Comparison of ENCODE assay signal across 1 cellular context in the genomic region with DNA sequence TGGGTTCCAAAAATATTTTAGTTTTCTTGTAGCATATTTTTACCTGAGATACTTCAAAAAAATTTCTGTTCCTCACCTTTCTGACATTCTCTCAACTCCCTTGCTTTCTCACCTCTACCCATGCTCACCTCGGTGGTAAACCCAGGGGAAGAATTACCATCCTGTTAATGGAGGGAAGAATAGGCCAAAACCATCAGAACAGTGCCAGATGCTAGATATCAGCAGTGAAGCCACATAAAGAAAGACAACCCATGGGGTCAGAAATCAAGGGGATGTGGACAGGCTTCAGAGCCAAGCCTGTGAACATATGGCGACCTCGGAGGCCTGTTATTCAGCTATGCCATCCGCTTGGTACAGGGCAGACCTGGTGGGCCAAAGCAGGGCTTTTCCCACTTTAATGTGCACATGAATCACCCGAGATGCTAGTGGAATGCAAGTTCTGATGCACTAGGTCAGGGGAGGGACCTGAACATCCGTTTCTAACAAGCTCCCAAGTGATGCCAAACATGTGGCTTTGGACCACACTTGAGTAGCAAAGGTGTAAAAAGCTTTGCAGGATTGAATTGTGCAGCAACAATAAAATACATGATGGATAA.
TF ChIP-seq lines count a peak whose summit lies in the region.

No MANE protein-coding gene starts in this region.

TF ChIP-seq in H1, 55 proteins besides CTCF, POLR2A, EP300 and RAD21:
- TF ChIP-seq JUND (IDR thresholded peaks at IDR 0.05; ENCODE audit: low read length) (no peak), RFX5 (IDR thresholded peaks at IDR 0.05; ENCODE audit: borderline replicate concordance, low read depth, low read length) (no peak), CREB1 (IDR thresholded peaks at IDR 0.05) (no peak), SIN3A (conservative IDR thresholded peaks at IDR 0.05 in 1 of 2, IDR thresholded peaks at IDR 0.05 in 1 of 2; ENCODE audit: low read depth in 1 of 2, low read length in 2 of 2) (no peak), RXRA (IDR thresholded peaks at IDR 0.05; ENCODE audit: insufficient read depth, low read depth, low read length) (no peak), ZNF274 (IDR thresholded peaks at IDR 0.05; ENCODE audit: borderline replicate concordance, extremely low read depth, low read length) (no peak), SIX5 (IDR thresholded peaks at IDR 0.05; ENCODE audit: low read depth, low read length) (no peak), GTF2F1 (IDR thresholded peaks at IDR 0.05; ENCODE audit: borderline replicate concordance, low read depth, low read length) (peak; percentile 92), FOSL1 (IDR thresholded peaks at IDR 0.05; ENCODE audit: insufficient read depth, low read depth, low read length) (no peak), YY1 (IDR thresholded peaks at IDR 0.05; ENCODE audit: low read depth, low read length) (0 out of 2 replicates have a peak, but pooled peaks have one; percentile 8), RNF2 (IDR thresholded peaks at IDR 0.05; ENCODE audit: borderline replicate concordance, low read depth, low read length, missing control alignments, poor library complexity, severe bottlenecking) (no peak), MAFK (IDR thresholded peaks at IDR 0.05; ENCODE audit: low read depth, low read length) (no peak), CHD2 (IDR thresholded peaks at IDR 0.05; ENCODE audit: low read length) (peak; percentile 9; the same call in 1 of the 2 replicates), JUN (IDR thresholded peaks at IDR 0.05; ENCODE audit: low read depth, low read length) (no peak), KDM4A (IDR thresholded peaks at IDR 0.05; ENCODE audit: low read depth, low read length, severe bottlenecking) (no peak), KDM5A (IDR thresholded peaks at IDR 0.05; ENCODE audit: low read length) (no peak), SUZ12 (IDR thresholded peaks at IDR 0.05; ENCODE audit: low read length) (no peak), SP2 (IDR thresholded peaks at IDR 0.05; ENCODE audit: low read length) (no peak), NRF1 (IDR thresholded peaks at IDR 0.05; ENCODE audit: low read depth, low read length) (no peak), TAF7 (optimal IDR thresholded peaks at IDR 0.05; ENCODE audit: borderline replicate concordance, low read depth, low read length) (no peak), PHF8 (conservative IDR thresholded peaks at IDR 0.05; ENCODE audit: low read depth, low read length) (no peak), HDAC2 (IDR thresholded peaks at IDR 0.05; ENCODE audit: borderline replicate concordance in 1 of 2, low read depth in 2 of 2, low read length in 2 of 2) (no peak), RBBP5 (IDR thresholded peaks at IDR 0.05; ENCODE audit: borderline replicate concordance, low read depth, low read length) (no peak), SP4 (IDR thresholded peaks at IDR 0.05; ENCODE audit: low read length) (no peak), TAF1 (IDR thresholded peaks at IDR 0.05; ENCODE audit: low read depth, low read length) (no peak), SP1 (IDR thresholded peaks at IDR 0.05; ENCODE audit: low read depth, low read length) (no peak), CTBP2 (IDR thresholded peaks at IDR 0.05; ENCODE audit: borderline replicate concordance, insufficient read depth, insufficient read length, low read length) (no peak), ATF2 (IDR thresholded peaks at IDR 0.05; ENCODE audit: low read length) (peak; percentile 21; the same call in 1 of the 2 replicates), BRCA1 (IDR thresholded peaks at IDR 0.05; ENCODE audit: low read depth, low read length) (no peak), CHD1 (IDR thresholded peaks at IDR 0.05; ENCODE audit: low read depth, low read length) (no peak), CBX8 (IDR thresholded peaks at IDR 0.05; ENCODE audit: borderline replicate concordance, low read depth, low read length) (no peak), SIRT6 (IDR thresholded peaks at IDR 0.05; ENCODE audit: low read length) (no peak), TEAD4 (IDR thresholded peaks at IDR 0.05; ENCODE audit: low read depth, low read length) (no peak), POLR2AphosphoS5 (IDR thresholded peaks at IDR 0.05; ENCODE audit: low read depth, low read length) (peak; percentile 46; the same call in 1 of the 2 replicates), POU5F1 (IDR thresholded peaks at IDR 0.05; ENCODE audit: low read depth, low read length) (no peak), SAP30 (IDR thresholded peaks at IDR 0.05; ENCODE audit: insufficient read depth, insufficient replicate concordance, low read length) (no peak), TCF12 (IDR thresholded peaks at IDR 0.05; ENCODE audit: low read depth, low read length) (no peak), GABPA (IDR thresholded peaks at IDR 0.05; ENCODE audit: borderline replicate concordance, insufficient read depth, low read length) (no peak), NANOG (IDR thresholded peaks at IDR 0.05; ENCODE audit: insufficient read depth, low read depth, low read length, poor library complexity, severe bottlenecking) (no peak), SRF (IDR thresholded peaks at IDR 0.05; ENCODE audit: low read depth, low read length) (no peak), CEBPB (IDR thresholded peaks at IDR 0.05; ENCODE audit: low read depth, low read length) (no peak), ASH2L (IDR thresholded peaks at IDR 0.05; ENCODE audit: low read length) (no peak), CBX5 (IDR thresholded peaks at IDR 0.05; ENCODE audit: low read depth, low read length) (no peak), EZH2 (IDR thresholded peaks at IDR 0.05; ENCODE audit: low read depth, low read length, severe bottlenecking) (no peak), HDAC6 (IDR thresholded peaks at IDR 0.05; ENCODE audit: low read depth, low read length) (no peak), BACH1 (IDR thresholded peaks at IDR 0.05; ENCODE audit: low read length) (no peak), EGR1 (IDR thresholded peaks at IDR 0.05; ENCODE audit: borderline replicate concordance, low read depth, low read length) (no peak), BCL11A (IDR thresholded peaks at IDR 0.05; ENCODE audit: low read depth in 2 of 2, low read length in 2 of 2) (no peak), TBP (IDR thresholded peaks at IDR 0.05; ENCODE audit: low read depth, low read length) (no peak), KDM1A (IDR thresholded peaks at IDR 0.05; ENCODE audit: borderline replicate concordance, low read length) (no peak)
- TF ChIP-seq, protein P1, sequence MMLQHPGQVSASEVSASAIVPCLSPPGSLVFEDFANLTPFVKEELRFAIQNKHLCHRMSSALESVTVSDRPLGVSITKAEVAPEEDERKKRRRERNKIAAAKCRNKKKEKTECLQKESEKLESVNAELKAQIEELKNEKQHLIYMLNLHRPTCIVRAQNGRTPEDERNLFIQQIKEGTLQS (IDR thresholded peaks at IDR 0.05; ENCODE audit: insufficient read depth, low read depth, low read length), result no peak
- TF ChIP-seq, protein P2, sequence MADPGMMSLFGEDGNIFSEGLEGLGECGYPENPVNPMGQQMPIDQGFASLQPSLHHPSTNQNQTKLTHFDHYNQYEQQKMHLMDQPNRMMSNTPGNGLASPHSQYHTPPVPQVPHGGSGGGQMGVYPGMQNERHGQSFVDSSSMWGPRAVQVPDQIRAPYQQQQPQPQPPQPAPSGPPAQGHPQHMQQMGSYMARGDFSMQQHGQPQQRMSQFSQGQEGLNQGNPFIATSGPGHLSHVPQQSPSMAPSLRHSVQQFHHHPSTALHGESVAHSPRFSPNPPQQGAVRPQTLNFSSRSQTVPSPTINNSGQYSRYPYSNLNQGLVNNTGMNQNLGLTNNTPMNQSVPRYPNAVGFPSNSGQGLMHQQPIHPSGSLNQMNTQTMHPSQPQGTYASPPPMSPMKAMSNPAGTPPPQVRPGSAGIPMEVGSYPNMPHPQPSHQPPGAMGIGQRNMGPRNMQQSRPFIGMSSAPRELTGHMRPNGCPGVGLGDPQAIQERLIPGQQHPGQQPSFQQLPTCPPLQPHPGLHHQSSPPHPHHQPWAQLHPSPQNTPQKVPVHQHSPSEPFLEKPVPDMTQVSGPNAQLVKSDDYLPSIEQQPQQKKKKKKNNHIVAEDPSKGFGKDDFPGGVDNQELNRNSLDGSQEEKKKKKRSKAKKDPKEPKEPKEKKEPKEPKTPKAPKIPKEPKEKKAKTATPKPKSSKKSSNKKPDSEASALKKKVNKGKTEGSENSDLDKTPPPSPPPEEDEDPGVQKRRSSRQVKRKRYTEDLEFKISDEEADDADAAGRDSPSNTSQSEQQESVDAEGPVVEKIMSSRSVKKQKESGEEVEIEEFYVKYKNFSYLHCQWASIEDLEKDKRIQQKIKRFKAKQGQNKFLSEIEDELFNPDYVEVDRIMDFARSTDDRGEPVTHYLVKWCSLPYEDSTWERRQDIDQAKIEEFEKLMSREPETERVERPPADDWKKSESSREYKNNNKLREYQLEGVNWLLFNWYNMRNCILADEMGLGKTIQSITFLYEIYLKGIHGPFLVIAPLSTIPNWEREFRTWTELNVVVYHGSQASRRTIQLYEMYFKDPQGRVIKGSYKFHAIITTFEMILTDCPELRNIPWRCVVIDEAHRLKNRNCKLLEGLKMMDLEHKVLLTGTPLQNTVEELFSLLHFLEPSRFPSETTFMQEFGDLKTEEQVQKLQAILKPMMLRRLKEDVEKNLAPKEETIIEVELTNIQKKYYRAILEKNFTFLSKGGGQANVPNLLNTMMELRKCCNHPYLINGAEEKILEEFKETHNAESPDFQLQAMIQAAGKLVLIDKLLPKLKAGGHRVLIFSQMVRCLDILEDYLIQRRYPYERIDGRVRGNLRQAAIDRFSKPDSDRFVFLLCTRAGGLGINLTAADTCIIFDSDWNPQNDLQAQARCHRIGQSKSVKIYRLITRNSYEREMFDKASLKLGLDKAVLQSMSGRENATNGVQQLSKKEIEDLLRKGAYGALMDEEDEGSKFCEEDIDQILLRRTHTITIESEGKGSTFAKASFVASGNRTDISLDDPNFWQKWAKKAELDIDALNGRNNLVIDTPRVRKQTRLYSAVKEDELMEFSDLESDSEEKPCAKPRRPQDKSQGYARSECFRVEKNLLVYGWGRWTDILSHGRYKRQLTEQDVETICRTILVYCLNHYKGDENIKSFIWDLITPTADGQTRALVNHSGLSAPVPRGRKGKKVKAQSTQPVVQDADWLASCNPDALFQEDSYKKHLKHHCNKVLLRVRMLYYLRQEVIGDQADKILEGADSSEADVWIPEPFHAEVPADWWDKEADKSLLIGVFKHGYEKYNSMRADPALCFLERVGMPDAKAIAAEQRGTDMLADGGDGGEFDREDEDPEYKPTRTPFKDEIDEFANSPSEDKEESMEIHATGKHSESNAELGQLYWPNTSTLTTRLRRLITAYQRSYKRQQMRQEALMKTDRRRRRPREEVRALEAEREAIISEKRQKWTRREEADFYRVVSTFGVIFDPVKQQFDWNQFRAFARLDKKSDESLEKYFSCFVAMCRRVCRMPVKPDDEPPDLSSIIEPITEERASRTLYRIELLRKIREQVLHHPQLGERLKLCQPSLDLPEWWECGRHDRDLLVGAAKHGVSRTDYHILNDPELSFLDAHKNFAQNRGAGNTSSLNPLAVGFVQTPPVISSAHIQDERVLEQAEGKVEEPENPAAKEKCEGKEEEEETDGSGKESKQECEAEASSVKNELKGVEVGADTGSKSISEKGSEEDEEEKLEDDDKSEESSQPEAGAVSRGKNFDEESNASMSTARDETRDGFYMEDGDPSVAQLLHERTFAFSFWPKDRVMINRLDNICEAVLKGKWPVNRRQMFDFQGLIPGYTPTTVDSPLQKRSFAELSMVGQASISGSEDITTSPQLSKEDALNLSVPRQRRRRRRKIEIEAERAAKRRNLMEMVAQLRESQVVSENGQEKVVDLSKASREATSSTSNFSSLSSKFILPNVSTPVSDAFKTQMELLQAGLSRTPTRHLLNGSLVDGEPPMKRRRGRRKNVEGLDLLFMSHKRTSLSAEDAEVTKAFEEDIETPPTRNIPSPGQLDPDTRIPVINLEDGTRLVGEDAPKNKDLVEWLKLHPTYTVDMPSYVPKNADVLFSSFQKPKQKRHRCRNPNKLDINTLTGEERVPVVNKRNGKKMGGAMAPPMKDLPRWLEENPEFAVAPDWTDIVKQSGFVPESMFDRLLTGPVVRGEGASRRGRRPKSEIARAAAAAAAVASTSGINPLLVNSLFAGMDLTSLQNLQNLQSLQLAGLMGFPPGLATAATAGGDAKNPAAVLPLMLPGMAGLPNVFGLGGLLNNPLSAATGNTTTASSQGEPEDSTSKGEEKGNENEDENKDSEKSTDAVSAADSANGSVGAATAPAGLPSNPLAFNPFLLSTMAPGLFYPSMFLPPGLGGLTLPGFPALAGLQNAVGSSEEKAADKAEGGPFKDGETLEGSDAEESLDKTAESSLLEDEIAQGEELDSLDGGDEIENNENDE (IDR thresholded peaks at IDR 0.05; ENCODE audit: insufficient replicate concordance, low read length), result no peak
- TF ChIP-seq, protein P3, sequence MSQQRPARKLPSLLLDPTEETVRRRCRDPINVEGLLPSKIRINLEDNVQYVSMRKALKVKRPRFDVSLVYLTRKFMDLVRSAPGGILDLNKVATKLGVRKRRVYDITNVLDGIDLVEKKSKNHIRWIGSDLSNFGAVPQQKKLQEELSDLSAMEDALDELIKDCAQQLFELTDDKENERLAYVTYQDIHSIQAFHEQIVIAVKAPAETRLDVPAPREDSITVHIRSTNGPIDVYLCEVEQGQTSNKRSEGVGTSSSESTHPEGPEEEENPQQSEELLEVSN (IDR thresholded peaks at IDR 0.05), result peak; percentile 87
- TF ChIP-seq, protein P4, sequence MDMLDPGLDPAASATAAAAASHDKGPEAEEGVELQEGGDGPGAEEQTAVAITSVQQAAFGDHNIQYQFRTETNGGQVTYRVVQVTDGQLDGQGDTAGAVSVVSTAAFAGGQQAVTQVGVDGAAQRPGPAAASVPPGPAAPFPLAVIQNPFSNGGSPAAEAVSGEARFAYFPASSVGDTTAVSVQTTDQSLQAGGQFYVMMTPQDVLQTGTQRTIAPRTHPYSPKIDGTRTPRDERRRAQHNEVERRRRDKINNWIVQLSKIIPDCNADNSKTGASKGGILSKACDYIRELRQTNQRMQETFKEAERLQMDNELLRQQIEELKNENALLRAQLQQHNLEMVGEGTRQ (IDR thresholded peaks at IDR 0.05; ENCODE audit: low read length), result no peak
- TF ChIP-seq, protein P5, sequence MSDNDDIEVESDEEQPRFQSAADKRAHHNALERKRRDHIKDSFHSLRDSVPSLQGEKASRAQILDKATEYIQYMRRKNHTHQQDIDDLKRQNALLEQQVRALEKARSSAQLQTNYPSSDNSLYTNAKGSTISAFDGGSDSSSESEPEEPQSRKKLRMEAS (IDR thresholded peaks at IDR 0.05), result peak; percentile 79
